ENCODE assay signal across 11 cellular contexts in the genomic region with DNA sequence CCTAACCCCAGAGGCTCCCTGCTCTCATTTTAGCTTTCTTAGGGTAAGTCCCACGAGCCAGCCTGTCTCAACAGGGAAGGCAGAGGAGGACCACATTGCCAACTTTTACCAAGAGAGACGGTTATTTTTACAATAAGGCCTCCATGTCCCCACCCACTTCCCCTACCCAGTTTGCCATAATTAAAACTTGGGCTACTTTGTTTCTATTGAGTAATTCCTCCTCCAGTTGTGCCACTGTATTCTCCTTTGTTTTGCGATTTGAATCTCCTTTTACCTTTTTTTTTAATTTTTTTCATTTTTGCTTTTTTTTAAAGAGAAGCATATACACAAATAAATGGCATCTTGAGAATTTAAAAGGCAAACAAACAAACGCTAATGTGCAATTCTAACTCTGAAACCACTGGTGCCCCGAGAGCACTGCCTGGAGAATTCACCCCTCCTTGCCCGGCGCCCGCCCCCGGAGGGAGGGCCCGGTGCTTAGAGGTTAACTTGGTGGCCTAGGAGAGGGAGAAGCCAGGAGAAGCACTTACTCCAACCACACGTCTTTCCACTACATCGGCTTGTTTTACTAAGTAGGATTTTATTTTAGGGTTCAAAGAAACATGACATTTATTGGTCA.
DNase-seq lines count a peak whose midpoint lies in the region; ATAC-seq and TF ChIP-seq lines count a peak whose summit lies in the region.
"Had no signal": no experiment of that assay in that cellular context is flagged by ENCODE, and none has a peak within 500 bp of the region (broad histone marks: within the 10 kb centered on the region; RNA-seq: fewer than 3 reads in every experiment).

No MANE protein-coding gene starts in this region.

- H3K4me3 ChIP-seq in H7 (ENCODE audit: insufficient read depth, low read depth, low read length), result no peak overlapping the region
- no peak overlapping the region for H3K4me3 ChIP-seq in SJCRH30
- peak overlapping the region; percentile 12 to 35 for H3K4me3 ChIP-seq in esophagus (ENCODE audit: low read depth in 1 of 2, low read length in 2 of 2)
- no peak overlapping the region for H3K4me3 ChIP-seq in A673 (ENCODE audit: low read depth, low read length, poor library complexity, severe bottlenecking)

- H3K36me3 ChIP-seq in H7 (replicated peaks; ENCODE audit: control insufficient read depth, insufficient read depth, low read length) (no peaks in the 10 kb centered on the region), SJCRH30 (peaks cover 37% of the 10 kb centered on the region), esophagus (ENCODE audit: control insufficient read depth in 2 of 2, insufficient read depth in 2 of 2, low read length in 1 of 2) (peaks cover 2% of the 10 kb centered on the region in 2 donors), A673 (ENCODE audit: insufficient read depth, low read length, poor library complexity, severe bottlenecking) (no peaks in the 10 kb centered on the region)

- no peak for TF ChIP-seq CTCF in A673 (conservative IDR thresholded peaks at IDR 0.05; ENCODE audit: low read depth, low read length)

- DNase-seq in H7 (peak; percentile 74), SJCRH30 (no peak), sciatic nerve (ENCODE audit: low spot score) (no peak), HT-29 (ENCODE audit: low spot score) (no peak), foreskin melanocyte (no peak), A673 (ENCODE audit: low spot score) (no peak), NCI-H1436 treated with DMSO at 0.1 percent for 48 hours (lab: John Stamatoyannopoulos, UW) (no peak)
- DNase-seq: activated T-cell treated with anti-CD3 and anti-CD28 coated beads, Interleukin-2, amount 50 U/mL, for 4 hours; NCI-H774; T-helper 2 cell had no signal

- no TSS peak for BruUV-seq in A673 (replicated peaks; lab: Mats Ljungman, UMichigan)

- intact Hi-C loops in sciatic nerve (cut with DNase I) (no loop called here), A673 (cut with micrococcal nuclease; ENCODE audit: unreplicated experiment) (no loop called here)

- WGBS in esophagus, 2 donors, result 32 to 44% methylated on average over 12 of the region's 12 CpGs

- peaks cover 13% of the 10 kb centered on the region for H3K4me1 ChIP-seq in SJCRH30
- H3K4me1 ChIP-seq in esophagus (ENCODE audit: control insufficient read depth in 2 of 2, insufficient read depth in 2 of 2, low read length in 1 of 2), result peaks cover 2 to 5% of the 10 kb centered on the region in 2 donors
- no peaks in the 10 kb centered on the region for H3K4me1 ChIP-seq in A673 (ENCODE audit: insufficient read depth, low read length, poor library complexity, severe bottlenecking)

- peak; percentile 16 for ATAC-seq in sciatic nerve
- ATAC-seq: activated T-cell treated with anti-CD3 and anti-CD28 coated beads, Interleukin-2, amount 50 U/mL, for 4 hours had no signal

- POLR2A ChIA-PET in A673 (lab: Charles Lee; ENCODE audit: low non-redundant PET), result no interaction called here

- H3K27me3 ChIP-seq in H7 (ENCODE audit: control insufficient read depth, insufficient read depth, low read length) (no peaks in the 10 kb centered on the region), SJCRH30 (no peaks in the 10 kb centered on the region), esophagus (ENCODE audit: control insufficient read depth in 1 of 2, insufficient read depth in 2 of 2, low read length in 2 of 2) (no peaks in the 10 kb centered on the region), A673 (replicated peaks; ENCODE audit: insufficient read depth, low read depth, low read length, poor library complexity) (peaks cover 27% of the 10 kb centered on the region)

- CTCF ChIA-PET in A673 (lab: Charles Lee), result no interaction called here

- no peaks in the 10 kb centered on the region for H3K9me3 ChIP-seq in SJCRH30 (replicated peaks)
- H3K9me3 ChIP-seq in esophagus (ENCODE audit: control insufficient read depth in 2 of 2, insufficient read depth in 1 of 2, low read depth in 1 of 2, low read length in 1 of 2), result no peaks in the 10 kb centered on the region
- no peaks in the 10 kb centered on the region for H3K9me3 ChIP-seq in A673 (ENCODE audit: low read depth, low read length, poor library complexity, severe bottlenecking)

- peak overlapping the region; percentile 63 for H3K27ac ChIP-seq in SJCRH30
- peak overlapping the region; percentile 63 to 92 for H3K27ac ChIP-seq in esophagus (ENCODE audit: low read depth in 2 of 2, low read length in 1 of 2)
- H3K27ac ChIP-seq in A673 (ENCODE audit: low read depth, low read length, poor library complexity, severe bottlenecking), result no peak overlapping the region

Comparison
In these comparisons a context has a peak if more than half of its experiments do, and no peak if none do; other contexts are left out.
1. H3K4me3 ChIP-seq: peak in esophagus (2 of 2); none in H7 (single experiment), SJCRH30 (single experiment) and A673 (single experiment).